ENCODE assay signal across 1 cellular context in genomic region chr2:67397143-67397986, GRCh38.
TF ChIP-seq lines count a peak whose summit lies in the region.

ETAA1 (plus strand) TSS chr2:67397333; CDS start chr2:67397449, 116 bp downstream.

TF ChIP-seq in HepG2, 621 proteins besides CTCF, POLR2A, EP300 and RAD21 (continued from another document and continues in another):
- TF ChIP-seq, protein P1, sequence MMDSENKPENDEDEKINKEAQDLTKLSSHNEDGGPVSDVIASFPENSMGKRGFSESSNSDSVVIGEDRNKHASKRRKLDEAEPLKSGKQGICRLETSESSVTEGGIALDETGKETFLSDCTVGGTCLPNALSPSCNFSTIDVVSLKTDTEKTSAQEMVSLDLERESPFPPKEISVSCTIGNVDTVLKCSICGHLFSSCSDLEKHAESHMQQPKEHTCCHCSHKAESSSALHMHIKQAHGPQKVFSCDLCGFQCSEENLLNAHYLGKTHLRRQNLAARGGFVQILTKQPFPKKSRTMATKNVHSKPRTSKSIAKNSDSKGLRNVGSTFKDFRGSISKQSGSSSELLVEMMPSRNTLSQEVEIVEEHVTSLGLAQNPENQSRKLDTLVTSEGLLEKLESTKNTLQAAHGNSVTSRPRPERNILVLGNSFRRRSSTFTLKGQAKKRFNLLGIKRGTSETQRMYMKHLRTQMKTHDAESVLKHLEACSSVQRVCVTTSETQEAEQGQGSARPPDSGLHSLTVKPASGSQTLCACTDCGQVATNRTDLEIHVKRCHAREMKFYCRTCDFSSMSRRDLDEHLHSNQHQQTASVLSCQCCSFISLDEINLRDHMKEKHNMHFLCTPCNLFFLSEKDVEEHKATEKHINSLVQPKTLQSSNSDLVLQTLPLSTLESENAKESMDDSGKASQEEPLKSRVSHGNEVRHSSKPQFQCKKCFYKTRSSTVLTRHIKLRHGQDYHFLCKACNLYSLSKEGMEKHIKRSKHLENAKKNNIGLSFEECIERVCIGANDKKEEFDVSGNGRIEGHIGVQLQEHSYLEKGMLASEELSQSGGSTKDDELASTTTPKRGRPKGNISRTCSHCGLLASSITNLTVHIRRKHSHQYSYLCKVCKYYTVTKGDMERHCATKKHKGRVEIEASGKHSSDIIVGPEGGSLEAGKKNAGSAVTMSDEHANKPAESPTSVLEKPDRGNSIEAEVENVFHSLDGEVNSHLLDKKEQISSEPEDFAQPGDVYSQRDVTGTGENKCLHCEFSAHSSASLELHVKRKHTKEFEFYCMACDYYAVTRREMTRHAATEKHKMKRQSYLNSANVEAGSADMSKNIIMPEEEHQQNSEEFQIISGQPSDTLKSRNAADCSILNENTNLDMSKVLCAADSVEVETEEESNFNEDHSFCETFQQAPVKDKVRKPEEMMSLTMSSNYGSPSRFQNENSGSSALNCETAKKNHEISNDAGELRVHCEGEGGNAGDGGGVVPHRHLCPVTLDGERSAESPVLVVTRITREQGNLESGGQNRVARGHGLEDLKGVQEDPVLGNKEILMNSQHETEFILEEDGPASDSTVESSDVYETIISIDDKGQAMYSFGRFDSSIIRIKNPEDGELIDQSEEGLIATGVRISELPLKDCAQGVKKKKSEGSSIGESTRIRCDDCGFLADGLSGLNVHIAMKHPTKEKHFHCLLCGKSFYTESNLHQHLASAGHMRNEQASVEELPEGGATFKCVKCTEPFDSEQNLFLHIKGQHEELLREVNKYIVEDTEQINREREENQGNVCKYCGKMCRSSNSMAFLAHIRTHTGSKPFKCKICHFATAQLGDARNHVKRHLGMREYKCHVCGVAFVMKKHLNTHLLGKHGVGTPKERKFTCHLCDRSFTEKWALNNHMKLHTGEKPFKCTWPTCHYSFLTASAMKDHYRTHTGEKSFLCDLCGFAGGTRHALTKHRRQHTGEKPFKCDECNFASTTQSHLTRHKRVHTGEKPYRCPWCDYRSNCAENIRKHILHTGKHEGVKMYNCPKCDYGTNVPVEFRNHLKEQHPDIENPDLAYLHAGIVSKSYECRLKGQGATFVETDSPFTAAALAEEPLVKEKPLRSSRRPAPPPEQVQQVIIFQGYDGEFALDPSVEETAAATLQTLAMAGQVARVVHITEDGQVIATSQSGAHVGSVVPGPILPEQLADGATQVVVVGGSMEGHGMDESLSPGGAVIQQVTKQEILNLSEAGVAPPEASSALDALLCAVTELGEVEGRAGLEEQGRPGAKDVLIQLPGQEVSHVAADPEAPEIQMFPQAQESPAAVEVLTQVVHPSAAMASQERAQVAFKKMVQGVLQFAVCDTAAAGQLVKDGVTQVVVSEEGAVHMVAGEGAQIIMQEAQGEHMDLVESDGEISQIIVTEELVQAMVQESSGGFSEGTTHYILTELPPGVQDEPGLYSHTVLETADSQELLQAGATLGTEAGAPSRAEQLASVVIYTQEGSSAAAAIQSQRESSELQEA (CRISPR knock-in tag; IDR thresholded peaks at IDR 0.05; ENCODE audit: not compliant biosample characterization): peak; percentile 75
- TF ChIP-seq CEBPG (CRISPR knock-in tag; IDR thresholded peaks at IDR 0.05) (no peak), HMGA1 (CRISPR knock-in tag; conservative IDR thresholded peaks at IDR 0.05) (no peak), ZNF512 (CRISPR knock-in tag; IDR thresholded peaks at IDR 0.05) (peak; percentile 74; the same call in 1 of the 2 replicates), FOXK1 (CRISPR knock-in tag; IDR thresholded peaks at IDR 0.05; ENCODE audit: borderline replicate concordance, low read depth) (peak; percentile 53; the same call in 1 of the 2 replicates), HNRNPH1 (optimal IDR thresholded peaks at IDR 0.05; ENCODE audit: low read depth, low read length) (no peak), ARNTL (CRISPR knock-in tag; IDR thresholded peaks at IDR 0.05) (no peak), THYN1 (CRISPR knock-in tag; IDR thresholded peaks at IDR 0.05; ENCODE audit: borderline replicate concordance, low read depth) (no peak), ZBTB8A (CRISPR knock-in tag; IDR thresholded peaks at IDR 0.05; ENCODE audit: borderline replicate concordance, low read depth) (no peak), MAFF (IDR thresholded peaks at IDR 0.05; ENCODE audit: low read depth, low read length) (no peak), ARHGAP35 (CRISPR knock-in tag; IDR thresholded peaks at IDR 0.05; ENCODE audit: borderline replicate concordance) (peak; percentile 75; the same call in 1 of the 2 replicates), RBM22 (optimal IDR thresholded peaks at IDR 0.05; ENCODE audit: low read length) (no peak), RBM39 (IDR thresholded peaks at IDR 0.05; ENCODE audit: low read depth, low read length, poor library complexity, severe bottlenecking) (no peak), HOXD1 (CRISPR knock-in tag; IDR thresholded peaks at IDR 0.05) (no peak), ZNF317 (CRISPR knock-in tag; IDR thresholded peaks at IDR 0.05) (peak; percentile 79), SIX4 (CRISPR knock-in tag; IDR thresholded peaks at IDR 0.05) (no peak), MBNL3 (CRISPR knock-in tag; conservative IDR thresholded peaks at IDR 0.05) (no peak), ZNF251 (CRISPR knock-in tag; IDR thresholded peaks at IDR 0.05) (no peak), POLR2AphosphoS2 (IDR thresholded peaks at IDR 0.05; ENCODE audit: low read depth, low read length) (no peak), SSRP1 (CRISPR knock-in tag; IDR thresholded peaks at IDR 0.05) (peak; percentile 64; the same call in 1 of the 2 replicates), RFXAP (CRISPR knock-in tag; IDR thresholded peaks at IDR 0.05; ENCODE audit: borderline replicate concordance) (no peak), TARDBP (CRISPR knock-in tag; IDR thresholded peaks at IDR 0.05) (no peak), KDM6A (CRISPR knock-in tag; IDR thresholded peaks at IDR 0.05; ENCODE audit: low read depth) (no peak), ATF5 (CRISPR knock-in tag; IDR thresholded peaks at IDR 0.05; ENCODE audit: low read depth) (no peak), MXD3 (CRISPR knock-in tag; IDR thresholded peaks at IDR 0.05) (peak; percentile 69), ZNF597 (CRISPR knock-in tag; IDR thresholded peaks at IDR 0.05) (no peak), GABPA (IDR thresholded peaks at IDR 0.05; ENCODE audit: low read depth, low read length) (peak; percentile 68), GABPA (CRISPR knock-in tag; IDR thresholded peaks at IDR 0.05; ENCODE audit: low read depth) (peak; percentile 91)
- TF ChIP-seq, protein P2, sequence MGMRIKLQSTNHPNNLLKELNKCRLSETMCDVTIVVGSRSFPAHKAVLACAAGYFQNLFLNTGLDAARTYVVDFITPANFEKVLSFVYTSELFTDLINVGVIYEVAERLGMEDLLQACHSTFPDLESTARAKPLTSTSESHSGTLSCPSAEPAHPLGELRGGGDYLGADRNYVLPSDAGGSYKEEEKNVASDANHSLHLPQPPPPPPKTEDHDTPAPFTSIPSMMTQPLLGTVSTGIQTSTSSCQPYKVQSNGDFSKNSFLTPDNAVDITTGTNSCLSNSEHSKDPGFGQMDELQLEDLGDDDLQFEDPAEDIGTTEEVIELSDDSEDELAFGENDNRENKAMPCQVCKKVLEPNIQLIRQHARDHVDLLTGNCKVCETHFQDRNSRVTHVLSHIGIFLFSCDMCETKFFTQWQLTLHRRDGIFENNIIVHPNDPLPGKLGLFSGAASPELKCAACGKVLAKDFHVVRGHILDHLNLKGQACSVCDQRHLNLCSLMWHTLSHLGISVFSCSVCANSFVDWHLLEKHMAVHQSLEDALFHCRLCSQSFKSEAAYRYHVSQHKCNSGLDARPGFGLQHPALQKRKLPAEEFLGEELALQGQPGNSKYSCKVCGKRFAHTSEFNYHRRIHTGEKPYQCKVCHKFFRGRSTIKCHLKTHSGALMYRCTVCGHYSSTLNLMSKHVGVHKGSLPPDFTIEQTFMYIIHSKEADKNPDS (CRISPR knock-in tag; IDR thresholded peaks at IDR 0.05): no peak
- TF ChIP-seq, protein P3, sequence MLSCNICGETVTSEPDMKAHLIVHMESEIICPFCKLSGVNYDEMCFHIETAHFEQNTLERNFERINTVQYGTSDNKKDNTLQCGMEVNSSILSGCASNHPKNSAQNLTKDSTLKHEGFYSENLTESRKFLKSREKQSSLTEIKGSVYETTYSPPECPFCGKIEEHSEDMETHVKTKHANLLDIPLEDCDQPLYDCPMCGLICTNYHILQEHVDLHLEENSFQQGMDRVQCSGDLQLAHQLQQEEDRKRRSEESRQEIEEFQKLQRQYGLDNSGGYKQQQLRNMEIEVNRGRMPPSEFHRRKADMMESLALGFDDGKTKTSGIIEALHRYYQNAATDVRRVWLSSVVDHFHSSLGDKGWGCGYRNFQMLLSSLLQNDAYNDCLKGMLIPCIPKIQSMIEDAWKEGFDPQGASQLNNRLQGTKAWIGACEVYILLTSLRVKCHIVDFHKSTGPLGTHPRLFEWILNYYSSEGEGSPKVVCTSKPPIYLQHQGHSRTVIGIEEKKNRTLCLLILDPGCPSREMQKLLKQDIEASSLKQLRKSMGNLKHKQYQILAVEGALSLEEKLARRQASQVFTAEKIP (CRISPR knock-in tag; IDR thresholded peaks at IDR 0.05; ENCODE audit: borderline replicate concordance): no peak
- TF ChIP-seq, protein P4, sequence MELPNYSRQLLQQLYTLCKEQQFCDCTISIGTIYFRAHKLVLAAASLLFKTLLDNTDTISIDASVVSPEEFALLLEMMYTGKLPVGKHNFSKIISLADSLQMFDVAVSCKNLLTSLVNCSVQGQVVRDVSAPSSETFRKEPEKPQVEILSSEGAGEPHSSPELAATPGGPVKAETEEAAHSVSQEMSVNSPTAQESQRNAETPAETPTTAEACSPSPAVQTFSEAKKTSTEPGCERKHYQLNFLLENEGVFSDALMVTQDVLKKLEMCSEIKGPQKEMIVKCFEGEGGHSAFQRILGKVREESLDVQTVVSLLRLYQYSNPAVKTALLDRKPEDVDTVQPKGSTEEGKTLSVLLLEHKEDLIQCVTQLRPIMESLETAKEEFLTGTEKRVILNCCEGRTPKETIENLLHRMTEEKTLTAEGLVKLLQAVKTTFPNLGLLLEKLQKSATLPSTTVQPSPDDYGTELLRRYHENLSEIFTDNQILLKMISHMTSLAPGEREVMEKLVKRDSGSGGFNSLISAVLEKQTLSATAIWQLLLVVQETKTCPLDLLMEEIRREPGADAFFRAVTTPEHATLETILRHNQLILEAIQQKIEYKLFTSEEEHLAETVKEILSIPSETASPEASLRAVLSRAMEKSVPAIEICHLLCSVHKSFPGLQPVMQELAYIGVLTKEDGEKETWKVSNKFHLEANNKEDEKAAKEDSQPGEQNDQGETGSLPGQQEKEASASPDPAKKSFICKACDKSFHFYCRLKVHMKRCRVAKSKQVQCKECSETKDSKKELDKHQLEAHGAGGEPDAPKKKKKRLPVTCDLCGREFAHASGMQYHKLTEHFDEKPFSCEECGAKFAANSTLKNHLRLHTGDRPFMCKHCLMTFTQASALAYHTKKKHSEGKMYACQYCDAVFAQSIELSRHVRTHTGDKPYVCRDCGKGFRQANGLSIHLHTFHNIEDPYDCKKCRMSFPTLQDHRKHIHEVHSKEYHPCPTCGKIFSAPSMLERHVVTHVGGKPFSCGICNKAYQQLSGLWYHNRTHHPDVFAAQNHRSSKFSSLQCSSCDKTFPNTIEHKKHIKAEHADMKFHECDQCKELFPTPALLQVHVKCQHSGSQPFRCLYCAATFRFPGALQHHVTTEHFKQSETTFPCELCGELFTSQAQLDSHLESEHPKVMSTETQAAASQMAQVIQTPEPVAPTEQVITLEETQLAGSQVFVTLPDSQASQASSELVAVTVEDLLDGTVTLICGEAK (IDR thresholded peaks at IDR 0.05): no peak
- TF ChIP-seq, protein P4 (CRISPR knock-in tag; IDR thresholded peaks at IDR 0.05): peak; percentile 66
